In genomic region chr6:131561925-131562707, GRCh38 we compare ENCODE assay signal across 21 cellular contexts. TPM values are rescaled to one million over a fixed set of nuclear protein-coding genes. Genes with fewer than 3 reads are reported as not detected.
DNase-seq lines count a peak whose midpoint lies in the region; ATAC-seq, FAIRE-seq and TF ChIP-seq lines count a peak whose summit lies in the region.
"Had no signal": no experiment of that assay in that cellular context is flagged by ENCODE, and none has a peak within 500 bp of the region (broad histone marks: within the 10 kb centered on the region; RNA-seq: fewer than 3 reads in every experiment).

No MANE protein-coding gene starts in this region.

- H2AFZ ChIP-seq in K562 (ENCODE audit: low read depth, low read length) (no peak overlapping the region), PC-9 (no peak overlapping the region)

- H3K36me3 ChIP-seq in K562 (ENCODE audit: control insufficient read depth, insufficient read depth, low read length) = no peaks in the 10 kb centered on the region
- H3K36me3 ChIP-seq in right lobe of liver = no peaks in the 10 kb centered on the region
- H3K36me3 ChIP-seq in testis (ENCODE audit: low read depth, missing control alignments) = no peaks in the 10 kb centered on the region
- H3K36me3 ChIP-seq in PC-9 (ENCODE audit: low read depth) = no peaks in the 10 kb centered on the region
- H3K36me3 ChIP-seq: HAP-1 had no signal

- peaks cover 0 to 8% of the 10 kb centered on the region in 2 experiments; a peak in 2 of 5 replicates for H3K27me3 ChIP-seq in K562 (ENCODE audit: control insufficient read depth in 2 of 2, insufficient read depth in 2 of 2, low read length in 2 of 2)
- no peaks in the 10 kb centered on the region for H3K27me3 ChIP-seq in right lobe of liver
- no peaks in the 10 kb centered on the region for H3K27me3 ChIP-seq in testis
- no peaks in the 10 kb centered on the region for H3K27me3 ChIP-seq in PC-9 (ENCODE audit: insufficient read depth, low read depth)

- TF ChIP-seq RAD21 in K562 (CRISPR knock-in tag; conservative IDR thresholded peaks at IDR 0.05 in 1 of 2, IDR thresholded peaks at IDR 0.05 in 1 of 2) = no peak

- no peaks in the 10 kb centered on the region for H3K4me1 ChIP-seq in K562 (replicated peaks in 1 of 2; ENCODE audit: control insufficient read depth in 2 of 2, insufficient read depth in 2 of 2, low read length in 2 of 2)
- H3K4me1 ChIP-seq in right lobe of liver = peaks cover 0 to 24% (median 6%) of the 10 kb centered on the region in 4 donors
- H3K4me1 ChIP-seq in testis = no peaks in the 10 kb centered on the region
- H3K4me1 ChIP-seq in PC-9 (replicated peaks; ENCODE audit: insufficient read depth) = no peaks in the 10 kb centered on the region
- H3K4me1 ChIP-seq: HAP-1 had no signal

- POLR2A ChIA-PET in K562 (lab: Yijun Ruan, JAX) (interaction anchor here (0.7 kb wide), 1 partner anchor 306 kb away, joined by 3 read pairs; no protein-coding TSS in a partner anchor), PC-9 (lab: Charles Lee; ENCODE audit: unreplicated experiment) (no interaction called here)

- H3K79me2 ChIP-seq in K562 (ENCODE audit: control insufficient read depth, insufficient read depth, low read length) (no peaks in the 10 kb centered on the region), PC-9 (ENCODE audit: low read depth) (no peaks in the 10 kb centered on the region)

- no peaks in the 10 kb centered on the region for H3K9me1 ChIP-seq in K562 (ENCODE audit: control insufficient read depth, insufficient read depth, low read length)

- no peak for TF ChIP-seq CTCF in K562 (IDR thresholded peaks at IDR 0.05 in 2 of 3, conservative IDR thresholded peaks at IDR 0.05 in 1 of 3; ENCODE audit: insufficient read depth in 2 of 3, low read depth in 1 of 3, low read length in 3 of 3)
- no peak for TF ChIP-seq CTCF in right lobe of liver (IDR thresholded peaks at IDR 0.05)
- no peak for TF ChIP-seq CTCF in testis (IDR thresholded peaks at IDR 0.05)
- TF ChIP-seq CTCF in PC-9 (conservative IDR thresholded peaks at IDR 0.05) = no peak

- WGBS in K562 (ENCODE audit: insufficient coverage, low coverage, missing lambda C conversion rate) = 0% methylated on average over 4 of the region's 4 CpGs
- WGBS in right lobe of liver (ENCODE audit: insufficient coverage, low coverage, low lambda C conversion rate, missing lambda C conversion rate) = 51% methylated on average over 4 of the region's 4 CpGs
- 92 to 94% methylated on average over 4 of the region's 4 CpGs for WGBS in testis, 2 donors

- no TSS peak for BruUV-seq in K562 (replicated peaks; lab: Mats Ljungman, UMichigan)
- BruUV-seq in PC-9 (replicated peaks; lab: Mats Ljungman, UMichigan) = no TSS peak

- TF ChIP-seq EP300 in K562 (IDR thresholded peaks at IDR 0.05; ENCODE audit: low read length) = no peak

- H3K4me2 ChIP-seq in K562 (ENCODE audit: insufficient read depth, low read length) (no peak overlapping the region), PC-9 (no peak overlapping the region)

- no peak overlapping the region for H3K27ac ChIP-seq in K562 (ENCODE audit: extremely low read depth, low read depth, low read length)
- H3K27ac ChIP-seq in right lobe of liver = peak overlapping the region in 2 of 3 donors; percentile 31 to 76
- no peak overlapping the region for H3K27ac ChIP-seq in testis
- H3K27ac ChIP-seq in PC-9 = no peak overlapping the region

- H3K4me3 ChIP-seq in K562 (no peak overlapping the region), right lobe of liver (no peak overlapping the region), testis (no peak overlapping the region), PC-9 (no peak overlapping the region)
- H3K4me3 ChIP-seq: HAP-1 had no signal

- ATAC-seq in K562 (no peak), left lobe of liver (peak; percentile 60), right lobe of liver (peak; percentile 53 to 78 (median 76))

- no peak overlapping the region for H3K9ac ChIP-seq in K562 (ENCODE audit: insufficient read depth in 1 of 2, low read depth in 2 of 2, low read length in 2 of 2)

- H3F3A ChIP-seq in PC-9 (ENCODE audit: insufficient read depth, low read depth) = no peaks in the 10 kb centered on the region

- no peaks in the 10 kb centered on the region for H3K9me2 ChIP-seq in PC-9 (ENCODE audit: insufficient read depth)

- H3K9me3 ChIP-seq in K562 (replicated peaks; ENCODE audit: control insufficient read depth, insufficient read depth, low read depth, low read length) (no peaks in the 10 kb centered on the region), right lobe of liver (no peaks in the 10 kb centered on the region), testis (no peaks in the 10 kb centered on the region), PC-9 (ENCODE audit: insufficient read depth, low read depth) (no peaks in the 10 kb centered on the region)
- H3K9me3 ChIP-seq: HAP-1 had no signal

- no peak for FAIRE-seq in K562 (lab: Jason Lieb, UNC)
- FAIRE-seq: G401.6, GM12892, H54 had no signal

- DNase-seq in K562 (ENCODE audit: extremely low read depth in 1 of 4, low spot score in 3 of 4) (no peak), left lobe of liver (ENCODE audit: low spot score) (no peak), right lobe of liver (no peak), DMS53 treated with DMSO at 0.1 percent for 48 hours (lab: John Stamatoyannopoulos, UW; ENCODE audit: unreplicated experiment) (no peak), testis (no peak), PC-9 (no peak)
- DNase-seq: C1 segment of cervical spinal cord; Calu3; CD4-positive, alpha-beta memory T cell; COR-L47; DMS53; DND-41; GOT3; HFFc6 had no signal

- intact Hi-C loops in K562 (cut with micrococcal nuclease) = no loop called here
- intact Hi-C loops in right lobe of liver (cut with DNase I) = no loop called here
- intact Hi-C loops in testis (cut with DNase I; ENCODE audit: low total_unique reads) = no loop called here
- intact Hi-C loops in PC-9 (cut with micrococcal nuclease; ENCODE audit: unreplicated experiment) = no loop called here

- no peaks in the 10 kb centered on the region for H4K20me1 ChIP-seq in K562 (replicated peaks; ENCODE audit: control insufficient read depth, insufficient read depth, low read length)
- no peaks in the 10 kb centered on the region for H4K20me1 ChIP-seq in PC-9 (ENCODE audit: insufficient read depth)

- CTCF ChIA-PET in K562 (lab: Yijun Ruan, JAX; ENCODE audit: low intra/inter-chr PET ratio) = interaction anchor here (0.7 kb wide), 1 partner anchor 18 kb away, joined by 7 read pairs; no protein-coding TSS in a partner anchor
- CTCF ChIA-PET in PC-9 (lab: Charles Lee) = no interaction called here

- TF ChIP-seq POLR2A in K562 (conservative IDR thresholded peaks at IDR 0.05) (no peak), right lobe of liver (IDR thresholded peaks at IDR 0.05) (peak; percentile 20), testis (IDR thresholded peaks at IDR 0.05) (no peak)

- in situ Hi-C loops in K562 (cut with MboI) = no loop called here

TF ChIP-seq in K562, 482 proteins besides CTCF, POLR2A, EP300 and RAD21:
- TF ChIP-seq CEBPG (CRISPR knock-in tag; IDR thresholded peaks at IDR 0.05) (no peak), CEBPG (tag; conservative IDR thresholded peaks at IDR 0.05 in 1 of 2, IDR thresholded peaks at IDR 0.05 in 1 of 2) (0 out of 4 replicates have a peak, but pooled peaks of 1 of the 2 experiments have one; percentile 41), CHD1 (IDR thresholded peaks at IDR 0.05; ENCODE audit: low read length) (no peak), CEBPB (tag; IDR thresholded peaks at IDR 0.05) (peak; percentile 63; the same call in 1 of the 2 replicates)

RNA-seq across cellular contexts. Expression of gene ARG1, which starts 10.9 kb away (rescaled TPM):
- total RNA-seq in K562 (2011; cell fraction: chromatin; rRNA removed; ENCODE audit: low replicate concordance) = not detected in 2 replicates
- not detected in 2 replicates for total RNA-seq in K562 (2011; cell fraction: nucleolus; rRNA removed)
- total RNA-seq in K562 (2011; cell fraction: nucleoplasm; rRNA removed) = not detected in 2 replicates
- 0.09 TPM in 1 of 2 replicates, not detected in the other for total RNA-seq in K562 (2014; rRNA removed)
- total RNA-seq in K562 (2014; rRNA removed; fragmentation: Illumina TruSeq; extraction: Trizol) = 0.07 TPM in 1 of 2 replicates, not detected in the other
- not detected in 2 replicates for total RNA-seq in K562 (2015; rRNA removed; fragmentation: Illumina TruSeq; extraction: Trizol)
- 0.11 and 0.20 TPM in 2 replicates for total RNA-seq in K562 (2021)
- polyA plus RNA-seq in K562 (2011; rRNA removed) = 0.05 and 0.20 TPM in 2 replicates
- polyA plus RNA-seq in K562 (2011; cell fraction: cytosol; rRNA removed) = not detected in 2 replicates
- not detected in 2 replicates for polyA plus RNA-seq in K562 (2011; cell fraction: nucleus; rRNA removed)
- polyA plus RNA-seq in K562 (2012) = 0.05 and 0.08 TPM in 2 replicates
- not detected in 2 replicates for polyA plus RNA-seq in K562 (2014; fragmentation: Illumina TruSeq; extraction: Trizol)
- under 1 TPM in 1 of 2 experiments, not detected in 1; 0.03 TPM for polyA plus RNA-seq in K562 (2014; fragmentation: Nextera tagmentation; extraction: Ambion mirVana)
- polyA plus RNA-seq in K562 (2014; rRNA removed) = 0.07 TPM in 1 of 2 replicates, not detected in the other
- 0.21 and 0.35 TPM in 2 replicates for polyA minus RNA-seq in K562 (2011; rRNA and poly(A)+ RNA removed)
- not detected in 2 replicates for polyA minus RNA-seq in K562 (2011; cell fraction: cytosol; rRNA and poly(A)+ RNA removed)
- not detected in 2 replicates for polyA minus RNA-seq in K562 (2011; cell fraction: nucleus; rRNA and poly(A)+ RNA removed)
- 1,138 TPM for total RNA-seq in left lobe of liver
- 1,000 to 10,000 TPM in 2 of 6 experiments, 100 to 1,000 TPM in 4; 428 to 1,179 (median 813) TPM for total RNA-seq in right lobe of liver
- not detected for total RNA-seq in testis
- 0.34 TPM for polyA plus RNA-seq in testis (ENCODE audit: insufficient read depth, low read depth, low replicate concordance)
- not detected in 2 replicates for total RNA-seq in PC-9 (2021)
- total RNA-seq: A172; A673; Calu3; CD4-positive, alpha-beta memory T cell; HFFc6 had no signal
- polyA plus RNA-seq: BJ had no signal

Comparison
In these comparisons a context has a peak if more than half of its experiments do, and no peak if none do; other contexts are left out.
1. H3K27ac ChIP-seq: peak in right lobe of liver (2 of 3); none in K562 (single experiment), testis (0 of 2) and PC-9 (single experiment).
2. RNA of gene ARG1, which starts 10.9 kb away (total RNA-seq): 1,138 TPM in left lobe of liver (single experiment) and 428 to 1,179 TPM in right lobe of liver; not detected in testis, 0.07 to 0.20 TPM in K562 and not detected in PC-9; every median in the first group is over 100 times any median in the second.